ENCODE assay signal across 1 cellular context in the genomic region with DNA sequence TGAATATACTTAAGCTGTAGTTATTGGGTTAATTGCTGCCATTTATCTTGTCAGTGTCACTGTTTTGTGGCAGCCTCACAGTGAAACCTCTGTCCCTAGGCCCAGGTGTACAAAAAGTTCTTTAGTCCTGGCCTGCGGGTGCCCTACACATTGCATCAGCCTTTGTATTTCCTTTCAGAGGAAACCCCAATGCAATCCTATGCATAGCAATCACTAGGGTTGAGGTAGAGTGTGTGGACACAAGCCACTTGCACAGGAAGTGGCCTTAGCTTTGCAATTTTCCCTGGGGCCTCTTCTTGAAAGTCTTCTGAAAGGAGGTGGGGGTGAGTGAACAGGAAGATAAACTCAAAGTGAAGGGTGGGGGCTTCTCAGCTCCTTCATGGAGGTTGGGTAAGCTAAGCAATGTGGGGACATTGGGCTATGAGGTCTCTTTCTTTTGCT.
TF ChIP-seq lines count a peak whose summit lies in the region.

No MANE protein-coding gene starts in this region.

TF ChIP-seq in K562, 482 proteins besides CTCF, POLR2A, EP300 and RAD21 (continued from another document and continues in another):
- no peak for TF ChIP-seq RBM22 (IDR thresholded peaks at IDR 0.05; ENCODE audit: low read depth, low read length, poor library complexity, severe bottlenecking)
- TF ChIP-seq SREBF2 (CRISPR knock-in tag; IDR thresholded peaks at IDR 0.05): no peak
- no peak for TF ChIP-seq USF2 (CRISPR knock-in tag; IDR thresholded peaks at IDR 0.05)
- no peak for TF ChIP-seq SMAD1 (IDR thresholded peaks at IDR 0.05; ENCODE audit: low read depth, low read length, partially characterized antibody)
- TF ChIP-seq SRF (CRISPR knock-in tag; IDR thresholded peaks at IDR 0.05): no peak
- no peak for TF ChIP-seq BCLAF1 (IDR thresholded peaks at IDR 0.05; ENCODE audit: borderline replicate concordance in 1 of 2, control insufficient read depth in 1 of 2, low read depth in 2 of 2, low read length in 1 of 2)
- no peak for TF ChIP-seq ZNF41 (CRISPR knock-in tag; conservative IDR thresholded peaks at IDR 0.05)
- TF ChIP-seq ZNF398 (CRISPR knock-in tag; IDR thresholded peaks at IDR 0.05): no peak
- TF ChIP-seq ZNF23 (CRISPR knock-in tag; IDR thresholded peaks at IDR 0.05): no peak
- no peak for TF ChIP-seq CBX8 (IDR thresholded peaks at IDR 0.05; ENCODE audit: borderline replicate concordance, extremely low read depth, low read depth, low read length, poor library complexity, severe bottlenecking)
- TF ChIP-seq PTTG1 (tag; IDR thresholded peaks at IDR 0.05; ENCODE audit: low read depth): no peak
- no peak for TF ChIP-seq PHB2 (IDR thresholded peaks at IDR 0.05; ENCODE audit: low read depth)
- no peak for TF ChIP-seq CREB5 (CRISPR knock-in tag; IDR thresholded peaks at IDR 0.05)
- TF ChIP-seq MTA2 (IDR thresholded peaks at IDR 0.05; ENCODE audit: low read depth): no peak
- 0 out of 2 replicates have a peak, but pooled peaks have one; percentile 29 for TF ChIP-seq MECOM (CRISPR knock-in tag; IDR thresholded peaks at IDR 0.05)
- TF ChIP-seq HBP1 (CRISPR knock-in tag; IDR thresholded peaks at IDR 0.05): no peak
- TF ChIP-seq ZHX1 (conservative IDR thresholded peaks at IDR 0.05; ENCODE audit: low read length): no peak
- no peak for TF ChIP-seq CREB3 (tag; conservative IDR thresholded peaks at IDR 0.05; ENCODE audit: low read depth)
- TF ChIP-seq SIN3A (IDR thresholded peaks at IDR 0.05; ENCODE audit: borderline replicate concordance in 2 of 2, control insufficient read depth in 1 of 2, low read depth in 2 of 2, low read length in 2 of 2): no peak
- no peak for TF ChIP-seq USF1 (CRISPR knock-in tag; IDR thresholded peaks at IDR 0.05)
- TF ChIP-seq CREB1 (IDR thresholded peaks at IDR 0.05): no peak
- TF ChIP-seq CREB1 (CRISPR knock-in tag; IDR thresholded peaks at IDR 0.05): no peak
- no peak for TF ChIP-seq RFX1 (IDR thresholded peaks at IDR 0.05)
- no peak for TF ChIP-seq ZNF217 (CRISPR knock-in tag; IDR thresholded peaks at IDR 0.05)
- TF ChIP-seq FOSL1 (tag; conservative IDR thresholded peaks at IDR 0.05): no peak
- no peak for TF ChIP-seq MAFG (tag; conservative IDR thresholded peaks at IDR 0.05)
- no peak for TF ChIP-seq RBM25 (IDR thresholded peaks at IDR 0.05; ENCODE audit: low read depth, low read length, severe bottlenecking)
- TF ChIP-seq NFATC3 (IDR thresholded peaks at IDR 0.05): no peak
- TF ChIP-seq, protein P1, sequence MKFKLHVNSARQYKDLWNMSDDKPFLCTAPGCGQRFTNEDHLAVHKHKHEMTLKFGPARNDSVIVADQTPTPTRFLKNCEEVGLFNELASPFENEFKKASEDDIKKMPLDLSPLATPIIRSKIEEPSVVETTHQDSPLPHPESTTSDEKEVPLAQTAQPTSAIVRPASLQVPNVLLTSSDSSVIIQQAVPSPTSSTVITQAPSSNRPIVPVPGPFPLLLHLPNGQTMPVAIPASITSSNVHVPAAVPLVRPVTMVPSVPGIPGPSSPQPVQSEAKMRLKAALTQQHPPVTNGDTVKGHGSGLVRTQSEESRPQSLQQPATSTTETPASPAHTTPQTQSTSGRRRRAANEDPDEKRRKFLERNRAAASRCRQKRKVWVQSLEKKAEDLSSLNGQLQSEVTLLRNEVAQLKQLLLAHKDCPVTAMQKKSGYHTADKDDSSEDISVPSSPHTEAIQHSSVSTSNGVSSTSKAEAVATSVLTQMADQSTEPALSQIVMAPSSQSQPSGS (CRISPR knock-in tag; IDR thresholded peaks at IDR 0.05): no peak
- no peak for TF ChIP-seq ZNF780A (CRISPR knock-in tag; IDR thresholded peaks at IDR 0.05)
- no peak for TF ChIP-seq POLR2AphosphoS2 (IDR thresholded peaks at IDR 0.05; ENCODE audit: low read length)
- no peak for TF ChIP-seq NR2C2 (CRISPR knock-in tag; IDR thresholded peaks at IDR 0.05)
- no peak; the same call in 1 of the 2 replicates for TF ChIP-seq NR2C2 (tag; IDR thresholded peaks at IDR 0.05)
- TF ChIP-seq ZBTB12 (CRISPR knock-in tag; IDR thresholded peaks at IDR 0.05): no peak
- no peak for TF ChIP-seq SMARCE1 (IDR thresholded peaks at IDR 0.05)
- no peak for TF ChIP-seq MLX (CRISPR knock-in tag; conservative IDR thresholded peaks at IDR 0.05)
- TF ChIP-seq ZNF146 (CRISPR knock-in tag; IDR thresholded peaks at IDR 0.05; ENCODE audit: unreplicated experiment): no peak
- no peak for TF ChIP-seq HNRNPL (IDR thresholded peaks at IDR 0.05; ENCODE audit: low read depth, low read length)
- no peak for TF ChIP-seq POLR2G (IDR thresholded peaks at IDR 0.05; ENCODE audit: low read depth, low read length)
- TF ChIP-seq HNRNPUL1 (IDR thresholded peaks at IDR 0.05; ENCODE audit: low read length): no peak
- TF ChIP-seq GABPB1 (CRISPR knock-in tag; IDR thresholded peaks at IDR 0.05): no peak
- TF ChIP-seq VEZF1 (CRISPR knock-in tag; IDR thresholded peaks at IDR 0.05): peak; percentile 21; the same call in 1 of the 2 replicates
- TF ChIP-seq SIX5 (IDR thresholded peaks at IDR 0.05; ENCODE audit: borderline replicate concordance in 1 of 2, insufficient read depth in 1 of 2, low read depth in 1 of 2, low read length in 2 of 2): no peak
- TF ChIP-seq TCFL5 (CRISPR knock-in tag; conservative IDR thresholded peaks at IDR 0.05): no peak
- peak in 1 of 2 experiments; percentile 55; a peak in 2 of 4 replicates for TF ChIP-seq FOXA3 (CRISPR knock-in tag; conservative IDR thresholded peaks at IDR 0.05 in 1 of 2, IDR thresholded peaks at IDR 0.05 in 1 of 2)
